In genomic region chr19:19444694-19445155, GRCh38 we compare ENCODE assay signal across 1 cellular context.
TF ChIP-seq lines count a peak whose summit lies in the region.

No MANE protein-coding gene starts in this region.

TF ChIP-seq in K562, 482 proteins besides CTCF, POLR2A, EP300 and RAD21 (continued from another document and continues in another):
- no peak for TF ChIP-seq CCAR2 (IDR thresholded peaks at IDR 0.05; ENCODE audit: low read depth, low read length)
- peak; percentile 52; the same call in 1 of the 2 replicates for TF ChIP-seq TEAD4 (IDR thresholded peaks at IDR 0.05; ENCODE audit: low read length)
- no peak for TF ChIP-seq TEAD4 (CRISPR knock-in tag; IDR thresholded peaks at IDR 0.05; ENCODE audit: borderline replicate concordance)
- no peak for TF ChIP-seq CBX8 (IDR thresholded peaks at IDR 0.05; ENCODE audit: borderline replicate concordance, extremely low read depth, low read depth, low read length, poor library complexity, severe bottlenecking)
- no peak for TF ChIP-seq RBBP5 (IDR thresholded peaks at IDR 0.05; ENCODE audit: borderline replicate concordance, insufficient read depth, low read length, poor library complexity, severe bottlenecking)
- TF ChIP-seq ARID2 (IDR thresholded peaks at IDR 0.05), result no peak
- TF ChIP-seq, protein P1, sequence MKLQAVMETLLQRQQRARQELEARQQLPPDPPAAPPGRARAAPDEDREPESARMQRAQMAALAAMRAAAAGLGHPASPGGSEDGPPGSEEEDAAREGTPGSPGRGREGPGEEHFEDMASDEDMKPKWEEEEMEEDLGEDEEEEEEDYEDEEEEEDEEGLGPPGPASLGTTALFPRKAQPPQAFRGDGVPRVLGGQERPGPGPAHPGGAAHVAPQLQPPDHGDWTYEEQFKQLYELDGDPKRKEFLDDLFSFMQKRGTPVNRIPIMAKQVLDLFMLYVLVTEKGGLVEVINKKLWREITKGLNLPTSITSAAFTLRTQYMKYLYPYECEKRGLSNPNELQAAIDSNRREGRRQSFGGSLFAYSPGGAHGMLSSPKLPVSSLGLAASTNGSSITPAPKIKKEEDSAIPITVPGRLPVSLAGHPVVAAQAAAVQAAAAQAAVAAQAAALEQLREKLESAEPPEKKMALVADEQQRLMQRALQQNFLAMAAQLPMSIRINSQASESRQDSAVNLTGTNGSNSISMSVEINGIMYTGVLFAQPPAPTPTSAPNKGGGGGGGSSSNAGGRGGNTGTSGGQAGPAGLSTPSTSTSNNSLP (IDR thresholded peaks at IDR 0.05; ENCODE audit: borderline replicate concordance, low read depth, low read length), result peak; percentile 72; the same call in 1 of the 2 replicates
- no peak for TF ChIP-seq ZNF696 (CRISPR knock-in tag; conservative IDR thresholded peaks at IDR 0.05)
- TF ChIP-seq CREM (IDR thresholded peaks at IDR 0.05; ENCODE audit: low read depth), result no peak
- no peak for TF ChIP-seq SNIP1 (IDR thresholded peaks at IDR 0.05; ENCODE audit: low read depth)
- TF ChIP-seq BACH1 (tag; IDR thresholded peaks at IDR 0.05), result no peak
- no peak for TF ChIP-seq STAT5B (CRISPR knock-in tag; IDR thresholded peaks at IDR 0.05)
- TF ChIP-seq CGGBP1 (CRISPR knock-in tag; IDR thresholded peaks at IDR 0.05), result no peak
- TF ChIP-seq NUFIP1 (IDR thresholded peaks at IDR 0.05; ENCODE audit: partially characterized antibody), result no peak
- no peak for TF ChIP-seq MTF1 (CRISPR knock-in tag; IDR thresholded peaks at IDR 0.05; ENCODE audit: borderline replicate concordance)
- TF ChIP-seq EHMT2 (IDR thresholded peaks at IDR 0.05), result no peak
- TF ChIP-seq RERE (CRISPR knock-in tag; IDR thresholded peaks at IDR 0.05; ENCODE audit: borderline replicate concordance), result no peak
- no peak for TF ChIP-seq GATA2 (CRISPR knock-in tag; IDR thresholded peaks at IDR 0.05)
- no peak for TF ChIP-seq BRD4 (IDR thresholded peaks at IDR 0.05)
- no peak for TF ChIP-seq POU5F1 (IDR thresholded peaks at IDR 0.05; ENCODE audit: borderline replicate concordance, low read depth, low read length, partially characterized antibody)
- no peak for TF ChIP-seq NKRF (IDR thresholded peaks at IDR 0.05; ENCODE audit: borderline replicate concordance)
- no peak for TF ChIP-seq PHB2 (IDR thresholded peaks at IDR 0.05; ENCODE audit: low read depth)
- TF ChIP-seq, protein P2, sequence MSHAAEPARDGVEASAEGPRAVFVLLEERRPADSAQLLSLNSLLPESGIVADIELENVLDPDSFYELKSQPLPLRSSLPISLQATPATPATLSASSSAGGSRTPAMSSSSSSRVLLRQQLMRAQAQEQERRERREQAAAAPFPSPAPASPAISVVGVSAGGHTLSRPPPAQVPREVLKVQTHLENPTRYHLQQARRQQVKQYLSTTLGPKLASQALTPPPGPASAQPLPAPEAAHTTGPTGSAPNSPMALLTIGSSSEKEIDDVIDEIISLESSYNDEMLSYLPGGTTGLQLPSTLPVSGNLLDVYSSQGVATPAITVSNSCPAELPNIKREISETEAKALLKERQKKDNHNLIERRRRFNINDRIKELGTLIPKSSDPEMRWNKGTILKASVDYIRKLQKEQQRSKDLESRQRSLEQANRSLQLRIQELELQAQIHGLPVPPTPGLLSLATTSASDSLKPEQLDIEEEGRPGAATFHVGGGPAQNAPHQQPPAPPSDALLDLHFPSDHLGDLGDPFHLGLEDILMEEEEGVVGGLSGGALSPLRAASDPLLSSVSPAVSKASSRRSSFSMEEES (CRISPR knock-in tag; IDR thresholded peaks at IDR 0.05), result no peak
- TF ChIP-seq ZNF274 (IDR thresholded peaks at IDR 0.05; ENCODE audit: borderline replicate concordance, low read depth, low read length), result no peak
- no peak for TF ChIP-seq GMEB1 (CRISPR knock-in tag; IDR thresholded peaks at IDR 0.05)
- TF ChIP-seq STAG1 (CRISPR knock-in tag; IDR thresholded peaks at IDR 0.05; ENCODE audit: borderline replicate concordance), result no peak
- no peak for TF ChIP-seq FOXA1 (IDR thresholded peaks at IDR 0.05; ENCODE audit: borderline replicate concordance)
- TF ChIP-seq RUNX1 (IDR thresholded peaks at IDR 0.05; ENCODE audit: low read depth), result no peak
- TF ChIP-seq HCFC1 (IDR thresholded peaks at IDR 0.05; ENCODE audit: low read depth, low read length), result 0 out of 2 replicates have a peak, but pooled peaks have one; percentile 24
- no peak for TF ChIP-seq ILK (tag; IDR thresholded peaks at IDR 0.05; ENCODE audit: borderline replicate concordance, low read depth)
- no peak for TF ChIP-seq ZNF165 (CRISPR knock-in tag; IDR thresholded peaks at IDR 0.05; ENCODE audit: borderline replicate concordance)
- no peak for TF ChIP-seq CBX1 (IDR thresholded peaks at IDR 0.05; ENCODE audit: low read depth)
- TF ChIP-seq HNRNPK (IDR thresholded peaks at IDR 0.05; ENCODE audit: low read depth, low read length, poor library complexity, severe bottlenecking), result no peak
- TF ChIP-seq NR0B1 (IDR thresholded peaks at IDR 0.05; ENCODE audit: partially characterized antibody), result no peak
- TF ChIP-seq KAT8 (IDR thresholded peaks at IDR 0.05; ENCODE audit: low read depth), result no peak
- no peak for TF ChIP-seq YBX1 (IDR thresholded peaks at IDR 0.05)
- TF ChIP-seq GTF2B (IDR thresholded peaks at IDR 0.05; ENCODE audit: extremely low read depth, insufficient read length), result no peak
- TF ChIP-seq CBFB (CRISPR knock-in tag; IDR thresholded peaks at IDR 0.05), result no peak
- no peak for TF ChIP-seq FOXM1 (IDR thresholded peaks at IDR 0.05; ENCODE audit: low read depth)
- no peak for TF ChIP-seq FOXM1 (CRISPR knock-in tag; IDR thresholded peaks at IDR 0.05; ENCODE audit: low read depth)
- TF ChIP-seq NCOR1 (IDR thresholded peaks at IDR 0.05), result 0 out of 2 replicates have a peak, but pooled peaks have one; percentile 17
- TF ChIP-seq ZNF436 (CRISPR knock-in tag; IDR thresholded peaks at IDR 0.05), result no peak
- no peak for TF ChIP-seq NR3C1 (CRISPR knock-in tag; IDR thresholded peaks at IDR 0.05)
- TF ChIP-seq, protein P3, sequence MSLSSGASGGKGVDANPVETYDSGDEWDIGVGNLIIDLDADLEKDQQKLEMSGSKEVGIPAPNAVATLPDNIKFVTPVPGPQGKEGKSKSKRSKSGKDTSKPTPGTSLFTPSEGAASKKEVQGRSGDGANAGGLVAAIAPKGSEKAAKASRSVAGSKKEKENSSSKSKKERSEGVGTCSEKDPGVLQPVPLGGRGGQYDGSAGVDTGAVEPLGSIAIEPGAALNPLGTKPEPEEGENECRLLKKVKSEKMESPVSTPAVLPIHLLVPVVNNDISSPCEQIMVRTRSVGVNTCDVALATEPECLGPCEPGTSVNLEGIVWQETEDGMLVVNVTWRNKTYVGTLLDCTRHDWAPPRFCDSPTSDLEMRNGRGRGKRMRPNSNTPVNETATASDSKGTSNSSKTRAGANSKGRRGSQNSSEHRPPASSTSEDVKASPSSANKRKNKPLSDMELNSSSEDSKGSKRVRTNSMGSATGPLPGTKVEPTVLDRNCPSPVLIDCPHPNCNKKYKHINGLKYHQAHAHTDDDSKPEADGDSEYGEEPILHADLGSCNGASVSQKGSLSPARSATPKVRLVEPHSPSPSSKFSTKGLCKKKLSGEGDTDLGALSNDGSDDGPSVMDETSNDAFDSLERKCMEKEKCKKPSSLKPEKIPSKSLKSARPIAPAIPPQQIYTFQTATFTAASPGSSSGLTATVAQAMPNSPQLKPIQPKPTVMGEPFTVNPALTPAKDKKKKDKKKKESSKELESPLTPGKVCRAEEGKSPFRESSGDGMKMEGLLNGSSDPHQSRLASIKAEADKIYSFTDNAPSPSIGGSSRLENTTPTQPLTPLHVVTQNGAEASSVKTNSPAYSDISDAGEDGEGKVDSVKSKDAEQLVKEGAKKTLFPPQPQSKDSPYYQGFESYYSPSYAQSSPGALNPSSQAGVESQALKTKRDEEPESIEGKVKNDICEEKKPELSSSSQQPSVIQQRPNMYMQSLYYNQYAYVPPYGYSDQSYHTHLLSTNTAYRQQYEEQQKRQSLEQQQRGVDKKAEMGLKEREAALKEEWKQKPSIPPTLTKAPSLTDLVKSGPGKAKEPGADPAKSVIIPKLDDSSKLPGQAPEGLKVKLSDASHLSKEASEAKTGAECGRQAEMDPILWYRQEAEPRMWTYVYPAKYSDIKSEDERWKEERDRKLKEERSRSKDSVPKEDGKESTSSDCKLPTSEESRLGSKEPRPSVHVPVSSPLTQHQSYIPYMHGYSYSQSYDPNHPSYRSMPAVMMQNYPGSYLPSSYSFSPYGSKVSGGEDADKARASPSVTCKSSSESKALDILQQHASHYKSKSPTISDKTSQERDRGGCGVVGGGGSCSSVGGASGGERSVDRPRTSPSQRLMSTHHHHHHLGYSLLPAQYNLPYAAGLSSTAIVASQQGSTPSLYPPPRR (CRISPR knock-in tag; IDR thresholded peaks at IDR 0.05; ENCODE audit: borderline replicate concordance), result no peak
- no peak for TF ChIP-seq TFAM (CRISPR knock-in tag; conservative IDR thresholded peaks at IDR 0.05)
- TF ChIP-seq ZNF589 (CRISPR knock-in tag; IDR thresholded peaks at IDR 0.05; ENCODE audit: low read depth), result no peak
- TF ChIP-seq HIVEP1 (CRISPR knock-in tag; IDR thresholded peaks at IDR 0.05), result no peak
